In genomic region chr11:63616953-63617352, GRCh38 we compare ENCODE assay signal across 1 cellular context.
TF ChIP-seq lines count a peak whose summit lies in the region.

No MANE protein-coding gene starts in this region.

TF ChIP-seq in K562, 482 proteins besides CTCF, POLR2A, EP300 and RAD21:
- no peak for TF ChIP-seq SRSF9 (IDR thresholded peaks at IDR 0.05; ENCODE audit: borderline replicate concordance, low read depth, low read length)
- peak; percentile 79 for TF ChIP-seq MAFK (IDR thresholded peaks at IDR 0.05; ENCODE audit: low read length)
- TF ChIP-seq RNF2 (IDR thresholded peaks at IDR 0.05) = no peak
- peak; percentile 77 for TF ChIP-seq MAFG (tag; conservative IDR thresholded peaks at IDR 0.05)
- peak; percentile 81 for TF ChIP-seq PKNOX1 (IDR thresholded peaks at IDR 0.05)
- peak; percentile 70 for TF ChIP-seq C11orf30 (IDR thresholded peaks at IDR 0.05; ENCODE audit: low read depth)
- TF ChIP-seq, protein P1, sequence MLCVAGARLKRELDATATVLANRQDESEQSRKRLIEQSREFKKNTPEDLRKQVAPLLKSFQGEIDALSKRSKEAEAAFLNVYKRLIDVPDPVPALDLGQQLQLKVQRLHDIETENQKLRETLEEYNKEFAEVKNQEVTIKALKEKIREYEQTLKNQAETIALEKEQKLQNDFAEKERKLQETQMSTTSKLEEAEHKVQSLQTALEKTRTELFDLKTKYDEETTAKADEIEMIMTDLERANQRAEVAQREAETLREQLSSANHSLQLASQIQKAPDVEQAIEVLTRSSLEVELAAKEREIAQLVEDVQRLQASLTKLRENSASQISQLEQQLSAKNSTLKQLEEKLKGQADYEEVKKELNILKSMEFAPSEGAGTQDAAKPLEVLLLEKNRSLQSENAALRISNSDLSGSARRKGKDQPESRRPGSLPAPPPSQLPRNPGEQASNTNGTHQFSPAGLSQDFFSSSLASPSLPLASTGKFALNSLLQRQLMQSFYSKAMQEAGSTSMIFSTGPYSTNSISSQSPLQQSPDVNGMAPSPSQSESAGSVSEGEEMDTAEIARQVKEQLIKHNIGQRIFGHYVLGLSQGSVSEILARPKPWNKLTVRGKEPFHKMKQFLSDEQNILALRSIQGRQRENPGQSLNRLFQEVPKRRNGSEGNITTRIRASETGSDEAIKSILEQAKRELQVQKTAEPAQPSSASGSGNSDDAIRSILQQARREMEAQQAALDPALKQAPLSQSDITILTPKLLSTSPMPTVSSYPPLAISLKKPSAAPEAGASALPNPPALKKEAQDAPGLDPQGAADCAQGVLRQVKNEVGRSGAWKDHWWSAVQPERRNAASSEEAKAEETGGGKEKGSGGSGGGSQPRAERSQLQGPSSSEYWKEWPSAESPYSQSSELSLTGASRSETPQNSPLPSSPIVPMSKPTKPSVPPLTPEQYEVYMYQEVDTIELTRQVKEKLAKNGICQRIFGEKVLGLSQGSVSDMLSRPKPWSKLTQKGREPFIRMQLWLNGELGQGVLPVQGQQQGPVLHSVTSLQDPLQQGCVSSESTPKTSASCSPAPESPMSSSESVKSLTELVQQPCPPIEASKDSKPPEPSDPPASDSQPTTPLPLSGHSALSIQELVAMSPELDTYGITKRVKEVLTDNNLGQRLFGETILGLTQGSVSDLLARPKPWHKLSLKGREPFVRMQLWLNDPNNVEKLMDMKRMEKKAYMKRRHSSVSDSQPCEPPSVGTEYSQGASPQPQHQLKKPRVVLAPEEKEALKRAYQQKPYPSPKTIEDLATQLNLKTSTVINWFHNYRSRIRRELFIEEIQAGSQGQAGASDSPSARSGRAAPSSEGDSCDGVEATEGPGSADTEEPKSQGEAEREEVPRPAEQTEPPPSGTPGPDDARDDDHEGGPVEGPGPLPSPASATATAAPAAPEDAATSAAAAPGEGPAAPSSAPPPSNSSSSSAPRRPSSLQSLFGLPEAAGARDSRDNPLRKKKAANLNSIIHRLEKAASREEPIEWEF (CRISPR knock-in tag; IDR thresholded peaks at IDR 0.05) = peak; percentile 51; the same call in 1 of the 2 replicates
- TF ChIP-seq, protein P2, sequence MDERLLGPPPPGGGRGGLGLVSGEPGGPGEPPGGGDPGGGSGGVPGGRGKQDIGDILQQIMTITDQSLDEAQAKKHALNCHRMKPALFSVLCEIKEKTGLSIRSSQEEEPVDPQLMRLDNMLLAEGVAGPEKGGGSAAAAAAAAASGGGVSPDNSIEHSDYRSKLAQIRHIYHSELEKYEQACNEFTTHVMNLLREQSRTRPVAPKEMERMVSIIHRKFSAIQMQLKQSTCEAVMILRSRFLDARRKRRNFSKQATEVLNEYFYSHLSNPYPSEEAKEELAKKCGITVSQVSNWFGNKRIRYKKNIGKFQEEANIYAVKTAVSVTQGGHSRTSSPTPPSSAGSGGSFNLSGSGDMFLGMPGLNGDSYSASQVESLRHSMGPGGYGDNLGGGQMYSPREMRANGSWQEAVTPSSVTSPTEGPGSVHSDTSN (CRISPR knock-in tag; IDR thresholded peaks at IDR 0.05; ENCODE audit: low read depth) = no peak
- TF ChIP-seq, protein P2 (tag; conservative IDR thresholded peaks at IDR 0.05; ENCODE audit: low read depth) = peak; percentile 83
- no peak for TF ChIP-seq U2AF2 (optimal IDR thresholded peaks at IDR 0.05; ENCODE audit: low read depth, low read length)
- peak; percentile 17; the same call in 1 of the 2 replicates for TF ChIP-seq NFE2 (IDR thresholded peaks at IDR 0.05; ENCODE audit: low read depth)
- TF ChIP-seq ZNF316 (IDR thresholded peaks at IDR 0.05) = peak; percentile 93
- no peak for TF ChIP-seq BDP1 (IDR thresholded peaks at IDR 0.05; ENCODE audit: insufficient read depth, insufficient read length)
- TF ChIP-seq MAFF (IDR thresholded peaks at IDR 0.05; ENCODE audit: low read length) = peak; percentile 62
- no peak for TF ChIP-seq ZNF766 (CRISPR knock-in tag; conservative IDR thresholded peaks at IDR 0.05)
- TF ChIP-seq MEIS2 (IDR thresholded peaks at IDR 0.05; ENCODE audit: partially characterized antibody) = peak; percentile 89
- no peak for TF ChIP-seq HOXB6 (CRISPR knock-in tag; IDR thresholded peaks at IDR 0.05; ENCODE audit: borderline replicate concordance)
- TF ChIP-seq, protein P3, sequence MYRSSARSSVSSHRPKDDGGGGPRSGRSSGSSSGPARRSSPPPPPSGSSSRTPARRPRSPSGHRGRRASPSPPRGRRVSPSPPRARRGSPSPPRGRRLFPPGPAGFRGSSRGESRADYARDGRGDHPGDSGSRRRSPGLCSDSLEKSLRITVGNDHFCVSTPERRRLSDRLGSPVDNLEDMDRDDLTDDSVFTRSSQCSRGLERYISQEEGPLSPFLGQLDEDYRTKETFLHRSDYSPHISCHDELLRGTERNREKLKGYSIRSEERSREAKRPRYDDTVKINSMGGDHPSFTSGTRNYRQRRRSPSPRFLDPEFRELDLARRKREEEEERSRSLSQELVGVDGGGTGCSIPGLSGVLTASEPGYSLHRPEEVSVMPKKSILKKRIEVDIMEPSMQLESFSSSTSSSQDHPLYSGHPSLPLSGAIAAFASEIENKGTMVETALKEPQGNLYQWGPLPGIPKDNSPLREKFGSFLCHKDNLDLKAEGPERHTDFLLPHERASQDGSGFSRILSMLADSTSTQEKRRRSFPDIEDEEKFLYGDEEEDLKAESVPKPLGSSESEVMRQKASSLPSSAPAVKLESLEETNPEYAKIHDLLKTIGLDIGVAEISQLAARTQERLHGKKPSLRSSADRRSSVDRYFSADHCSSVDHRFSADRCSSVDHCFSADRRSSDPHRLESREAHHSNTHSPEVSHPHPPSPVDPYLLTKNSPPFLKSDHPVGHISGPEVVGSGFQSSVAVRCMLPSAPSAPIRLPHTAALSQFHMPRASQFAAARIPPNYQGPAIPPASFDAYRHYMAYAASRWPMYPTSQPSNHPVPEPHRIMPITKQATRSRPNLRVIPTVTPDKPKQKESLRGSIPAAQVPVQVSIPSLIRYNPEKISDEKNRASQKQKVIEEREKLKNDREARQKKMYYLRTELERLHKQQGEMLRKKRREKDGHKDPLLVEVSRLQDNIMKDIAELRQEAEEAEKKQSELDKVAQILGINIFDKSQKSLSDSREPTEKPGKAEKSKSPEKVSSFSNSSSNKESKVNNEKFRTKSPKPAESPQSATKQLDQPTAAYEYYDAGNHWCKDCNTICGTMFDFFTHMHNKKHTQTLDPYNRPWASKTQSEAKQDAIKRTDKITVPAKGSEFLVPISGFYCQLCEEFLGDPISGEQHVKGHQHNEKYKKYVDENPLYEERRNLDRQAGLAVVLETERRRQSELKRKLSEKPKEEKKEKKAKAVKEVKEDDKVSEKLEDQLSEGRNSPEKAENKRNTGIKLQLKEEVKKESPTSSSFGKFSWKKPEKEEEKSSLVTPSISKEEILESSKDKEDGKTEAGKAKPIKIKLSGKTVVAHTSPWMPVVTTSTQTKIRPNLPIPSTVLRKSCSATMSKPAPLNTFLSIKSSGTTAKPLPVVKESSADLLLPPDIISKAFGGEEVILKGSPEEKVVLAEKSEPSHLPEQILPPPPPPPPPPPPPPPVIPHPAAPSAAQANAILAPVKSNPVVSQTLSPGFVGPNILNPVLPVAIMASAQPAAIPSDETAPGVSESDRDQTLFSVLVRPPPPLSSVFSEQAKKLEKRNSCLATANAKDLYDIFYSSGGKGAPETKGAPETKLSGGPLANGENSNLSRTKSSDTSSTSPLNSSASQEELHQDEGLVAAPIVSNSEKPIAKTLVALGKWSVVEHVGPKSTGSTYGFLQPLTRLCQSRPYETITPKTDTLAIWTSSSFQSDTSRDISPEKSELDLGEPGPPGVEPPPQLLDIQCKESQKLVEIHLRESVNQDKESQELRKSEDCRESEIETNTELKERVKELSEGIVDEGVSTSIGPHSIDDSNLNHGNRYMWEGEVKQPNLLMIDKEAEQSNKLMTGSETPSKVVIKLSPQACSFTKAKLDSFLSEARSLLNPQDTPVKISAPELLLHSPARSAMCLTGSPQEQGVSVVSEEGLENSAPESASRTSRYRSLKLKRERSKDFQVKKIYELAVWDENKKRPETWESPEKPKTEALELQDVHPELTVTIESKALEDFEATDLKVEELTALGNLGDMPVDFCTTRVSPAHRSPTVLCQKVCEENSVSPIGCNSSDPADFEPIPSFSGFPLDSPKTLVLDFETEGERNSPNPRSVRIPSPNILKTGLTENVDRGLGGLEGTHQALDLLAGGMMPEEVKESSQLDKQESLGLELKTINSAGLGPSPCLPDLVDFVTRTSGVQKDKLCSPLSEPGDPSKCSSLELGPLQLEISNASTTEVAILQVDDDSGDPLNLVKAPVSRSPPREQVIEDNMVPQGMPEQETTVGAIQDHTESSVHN (IDR thresholded peaks at IDR 0.05; ENCODE audit: borderline replicate concordance in 1 of 2, low read depth in 1 of 2) = no peak
